In genomic region chr3:178320481-178321352, GRCh38 we compare ENCODE assay signal across 8 cellular contexts.
A peak's percentile ranks its signal among the peaks of the same experiment; 100 is the strongest.
DNase-seq lines count a peak whose midpoint lies in the region; ATAC-seq and TF ChIP-seq lines count a peak whose summit lies in the region.

No MANE protein-coding gene starts in this region.

- H3K27me3 ChIP-seq in GM06990 (replicated peaks; ENCODE audit: control insufficient read depth, insufficient read depth, low read length) (no peaks in the 10 kb centered on the region), tibial nerve (no peaks in the 10 kb centered on the region)

- no peak overlapping the region for H3K4me3 ChIP-seq in GM06990 (replicated peaks; ENCODE audit: low read depth, low read length)
- H3K4me3 ChIP-seq in tibial nerve, result no peak overlapping the region

- 68 to 73% methylated on average over 4 of the region's 4 CpGs for WGBS in tibial nerve, 2 donors

- H3K4me1 ChIP-seq in tibial nerve, result peaks cover 0 to 18% (median 9%) of the 10 kb centered on the region in 4 donors

- no peak for TF ChIP-seq EP300 in tibial nerve (IDR thresholded peaks at IDR 0.05)

- ATAC-seq in Right ventricle myocardium superior (ENCODE audit: poor library complexity) (peak; percentile 95), sciatic nerve (peak; percentile 84)

- no peak for TF ChIP-seq POLR2A in tibial nerve (IDR thresholded peaks at IDR 0.05)

- no peak overlapping the region for H3K27ac ChIP-seq in tibial nerve

- peaks cover 0 to 3% (median 0%) of the 10 kb centered on the region in 4 donors for H3K9me3 ChIP-seq in tibial nerve

- no peaks in the 10 kb centered on the region for H3K36me3 ChIP-seq in GM06990 (ENCODE audit: control insufficient read depth, insufficient read depth, low read length)
- H3K36me3 ChIP-seq in tibial nerve, result no peaks in the 10 kb centered on the region

- DNase-seq in GM06990 (ENCODE audit: extremely low read depth, insufficient read length) (peak; percentile 5), SHP77 treated with DMSO at 0.1 percent for 48 hours (lab: John Stamatoyannopoulos, UW) (peak; percentile 48), Right ventricle myocardium superior (peak; percentile 73), sciatic nerve (ENCODE audit: low spot score) (no peak), GM19240 (ENCODE audit: insufficient read length, low spot score) (no peak), cortex of kidney (lab: John Stamatoyannopoulos, UW) (no peak), tibial nerve (ENCODE audit: low spot score in 2 of 2) (no peak)
- no peak for DNase-seq in stimulated activated CD4-positive, alpha-beta T cell treated with anti-CD3 and anti-CD28 coated beads, Interleukin-1b, Interleukin-23, amount 100 ng/mL, for 48 hours

- TF ChIP-seq CTCF in GM06990 (IDR thresholded peaks at IDR 0.05; ENCODE audit: insufficient read depth, low read length, poor library complexity, severe bottlenecking) (no peak), tibial nerve (IDR thresholded peaks at IDR 0.05) (no peak)

- intact Hi-C loops in Right ventricle myocardium superior (cut with DNase I) (no loop called here), sciatic nerve (cut with DNase I) (no loop called here)

Comparison
In these comparisons a context has a peak if more than half of its experiments do, and no peak if none do; other contexts are left out.
1. DNase-seq: peak in GM06990 (single experiment), SHP77 treated with DMSO at 0.1 percent for 48 hours (single experiment) and Right ventricle myocardium superior (single experiment); none in sciatic nerve (single experiment), GM19240 (single experiment), cortex of kidney (single experiment), tibial nerve (0 of 2) and stimulated activated CD4-positive, alpha-beta T cell treated with anti-CD3 and anti-CD28 coated beads, Interleukin-1b, Interleukin-23, amount 100 ng/mL, for 48 hours (single experiment).